26 cellular contexts compared by ENCODE assay signal in the genomic region with DNA sequence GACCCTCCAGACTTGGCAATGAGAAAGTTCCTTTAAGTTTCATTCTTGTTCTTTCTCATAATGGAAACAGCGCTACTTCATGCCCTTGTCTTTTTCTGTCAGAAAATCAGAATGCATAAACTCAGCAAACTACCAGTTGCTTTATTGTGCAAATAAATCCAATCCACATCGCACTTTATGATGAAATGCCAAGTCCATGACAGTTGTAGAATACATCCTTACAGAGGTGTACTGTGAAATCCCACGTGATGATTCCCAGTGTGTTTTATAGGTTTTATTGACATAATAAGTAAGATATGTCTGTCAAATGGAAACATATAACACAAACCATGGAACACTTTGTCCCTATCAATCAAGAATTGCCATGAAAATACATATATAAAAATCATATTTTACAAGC.
A peak's percentile ranks its signal among the peaks of the same experiment; 100 is the strongest.
DNase-seq lines count a peak whose midpoint lies in the region; ATAC-seq, FAIRE-seq and TF ChIP-seq lines count a peak whose summit lies in the region.
"Had no signal": no experiment of that assay in that cellular context is flagged by ENCODE, and none has a peak within 500 bp of the region (broad histone marks: within the 10 kb centered on the region; RNA-seq: fewer than 3 reads in every experiment).

No MANE protein-coding gene starts in this region.

- H3K9me3 Mint-ChIP-seq in mesothelial cell of epicardium = no peaks in the 10 kb centered on the region

- no peak for TF ChIP-seq CTCF in A673 (conservative IDR thresholded peaks at IDR 0.05; ENCODE audit: low read depth, low read length)
- TF ChIP-seq CTCF in mesothelial cell of epicardium (IDR thresholded peaks at IDR 0.05; ENCODE audit: unreplicated experiment) = no peak

- peaks cover 72% of the 10 kb centered on the region for H3K4me1 ChIP-seq in A673 (ENCODE audit: insufficient read depth, low read length, poor library complexity, severe bottlenecking)
- H3K4me1 ChIP-seq: A549, BLaER1 had no signal

- CTCF ChIA-PET in A673 (lab: Charles Lee) = no interaction called here

- no peaks in the 10 kb centered on the region for H3K27me3 Mint-ChIP-seq in mesothelial cell of epicardium (ENCODE audit: low read depth)
- H3K27me3 Mint-ChIP-seq: CD4-positive, alpha-beta memory T cell; CD4-positive, CD25-positive, alpha-beta regulatory T cell; CD8-positive, alpha-beta memory T cell had no signal

- peak; percentile 42 for FAIRE-seq in urothelium cell line (lab: Jason Lieb, UNC)
- FAIRE-seq: A549, GM12878, GM12892, GM18507 had no signal

- intact Hi-C loops in A673 (cut with micrococcal nuclease; ENCODE audit: unreplicated experiment) = no loop called here

- no peak overlapping the region for H3K4me3 ChIP-seq in A673 (ENCODE audit: low read depth, low read length, poor library complexity, severe bottlenecking)
- H3K4me3 ChIP-seq: A549, BLaER1, GM12878 had no signal

- no peaks in the 10 kb centered on the region for H3K36me3 ChIP-seq in A673 (ENCODE audit: insufficient read depth, low read length, poor library complexity, severe bottlenecking)
- H3K36me3 ChIP-seq: BE2C, BLaER1 had no signal

- H3K4me3 Mint-ChIP-seq in mesothelial cell of epicardium = no peak overlapping the region
- H3K4me3 Mint-ChIP-seq: CD14-positive monocyte; CD4-positive, alpha-beta memory T cell; CD4-positive, CD25-positive, alpha-beta regulatory T cell; CD8-positive, alpha-beta memory T cell had no signal

- no peaks in the 10 kb centered on the region for H3K27me3 ChIP-seq in A673 (replicated peaks; ENCODE audit: insufficient read depth, low read depth, low read length, poor library complexity)
- H3K27me3 ChIP-seq: BE2C, BLaER1 had no signal

- no peaks in the 10 kb centered on the region for H3K9me3 ChIP-seq in A673 (ENCODE audit: low read depth, low read length, poor library complexity, severe bottlenecking)
- H3K9me3 ChIP-seq: A549, BE2C, BLaER1 had no signal

- H3K27ac Mint-ChIP-seq in mesothelial cell of epicardium = peak overlapping the region; percentile 30
- H3K27ac Mint-ChIP-seq: CD14-positive monocyte; CD4-positive, alpha-beta memory T cell; CD4-positive, CD25-positive, alpha-beta regulatory T cell; CD8-positive, alpha-beta memory T cell had no signal

- POLR2A ChIA-PET in A673 (lab: Charles Lee; ENCODE audit: low non-redundant PET) = no interaction called here

- no peak for ATAC-seq in GM21526 (IDR thresholded peaks at IDR 0.05; ENCODE audit: low FRiP score, unreplicated experiment)
- no peak for ATAC-seq in activated CD4-positive, CD25-positive, alpha-beta regulatory T cell treated with anti-CD3 and anti-CD28 coated beads, Interleukin-2, amount 50 U/mL, for 24 hours
- ATAC-seq: A549, GM12878 had no signal

- H3K36me3 Mint-ChIP-seq in mesothelial cell of epicardium = no peaks in the 10 kb centered on the region
- H3K36me3 Mint-ChIP-seq: CD14-positive monocyte; CD4-positive, alpha-beta memory T cell; CD4-positive, CD25-positive, alpha-beta regulatory T cell had no signal

- H3K27ac ChIP-seq in A673 (ENCODE audit: low read depth, low read length, poor library complexity, severe bottlenecking) = peak overlapping the region; percentile 61
- H3K27ac ChIP-seq: 22Rv1, A549, BLaER1 had no signal

- peaks cover 32% of the 10 kb centered on the region for H3K4me1 Mint-ChIP-seq in mesothelial cell of epicardium
- H3K4me1 Mint-ChIP-seq: CD14-positive monocyte; CD4-positive, alpha-beta memory T cell; CD4-positive, CD25-positive, alpha-beta regulatory T cell; CD8-positive, alpha-beta memory T cell had no signal

- DNase-seq in A673 (ENCODE audit: low spot score) (no peak), mesothelial cell of epicardium (ENCODE audit: low spot score in 2 of 2, unreplicated experiment in 2 of 2) (no peak), urothelium cell line (ENCODE audit: low spot score) (no peak)
- DNase-seq: ACHN; BE2C; C1 segment of cervical spinal cord; CD4-positive, alpha-beta memory T cell; CD4-positive, CD25-positive, alpha-beta regulatory T cell; CD8-positive, alpha-beta memory T cell; COR-L47; DMS 273 treated with DMSO at 0.1 percent for 48 hours; DMS153; DMS53; DMS79; DND-41; EL; GDM1 had no signal

- no TSS peak for BruUV-seq in A673 (replicated peaks; lab: Mats Ljungman, UMichigan)
